8 cellular contexts compared by ENCODE assay signal in the genomic region with DNA sequence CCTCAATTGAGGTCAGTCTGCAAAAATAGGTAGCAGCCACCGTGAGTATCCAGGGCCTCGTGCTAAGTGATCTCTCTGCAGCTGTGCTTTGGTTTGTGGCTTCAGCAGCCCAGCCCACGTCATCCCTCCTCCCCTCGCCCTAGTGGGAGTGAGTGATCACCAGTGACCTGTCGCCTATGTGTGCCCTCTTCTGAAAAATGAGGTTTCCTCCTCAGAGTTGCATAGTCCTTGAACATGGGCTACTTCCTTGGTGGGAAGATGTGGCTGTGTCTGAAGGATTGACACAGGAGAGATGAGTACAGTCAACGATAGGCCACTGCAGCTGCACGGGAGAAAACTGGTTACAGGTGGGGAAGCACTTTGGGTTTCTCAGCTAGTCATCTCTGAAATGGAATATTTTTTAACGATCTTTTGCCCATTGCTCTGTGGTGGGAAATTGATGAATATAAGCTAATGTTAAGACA.
DNase-seq lines count a peak whose midpoint lies in the region; ATAC-seq and TF ChIP-seq lines count a peak whose summit lies in the region.

No MANE protein-coding gene starts in this region.

- H3K36me3 Mint-ChIP-seq in HFFc6 (ENCODE audit: low read depth), result no peaks in the 10 kb centered on the region

- H3K4me1 Mint-ChIP-seq in HFFc6 (ENCODE audit: low read depth), result peaks cover 19% of the 10 kb centered on the region

- peaks cover 16% of the 10 kb centered on the region for H3K4me1 ChIP-seq in osteoblast (ENCODE audit: insufficient read depth, low read length)

- H3K4me2 ChIP-seq in osteoblast (ENCODE audit: insufficient read depth, low read length), result no peak overlapping the region

- H3K79me2 ChIP-seq in osteoblast (ENCODE audit: insufficient read depth, low read length), result no peaks in the 10 kb centered on the region

- DNase-seq in activated CD4-positive, alpha-beta T cell treated with anti-CD3 and anti-CD28 coated beads, Interleukin-2, amount 50 U/mL, for 4 hours, result peak; percentile 62 to 66
- DNase-seq in mucosa of gallbladder (ENCODE audit: low spot score), result peak; percentile 30
- DNase-seq in NCI-H2081 (lab: John Stamatoyannopoulos, UW), result no peak
- no peak for DNase-seq in osteoblast (ENCODE audit: insufficient read length, low spot score, missing footprints)
- DNase-seq in dorsolateral prefrontal cortex, result no peak
- no peak for DNase-seq in HFFc6

- H3K27me3 ChIP-seq in osteoblast (ENCODE audit: insufficient read depth, low read length) (no peaks in the 10 kb centered on the region), dorsolateral prefrontal cortex (no peaks in the 10 kb centered on the region)

- TF ChIP-seq CTCF in osteoblast (IDR thresholded peaks at IDR 0.05; ENCODE audit: extremely low read depth, low read depth, low read length), result no peak
- no peak for TF ChIP-seq CTCF in dorsolateral prefrontal cortex (IDR thresholded peaks at IDR 0.05 in 54 of 56, conservative IDR thresholded peaks at IDR 0.05 in 2 of 56; ENCODE audit: low read depth in 1 of 56, partially characterized antibody in 56 of 56)
- TF ChIP-seq CTCF in HFFc6 (IDR thresholded peaks at IDR 0.05), result no peak

- H4K20me1 ChIP-seq in osteoblast (ENCODE audit: insufficient read depth, low read length), result no peaks in the 10 kb centered on the region

- H3K36me3 ChIP-seq in osteoblast (ENCODE audit: insufficient read depth, low read length), result no peaks in the 10 kb centered on the region

- H3K27ac ChIP-seq in osteoblast (ENCODE audit: low read depth, low read length) (no peak overlapping the region), dorsolateral prefrontal cortex (peak overlapping the region in 2 of 59 donors; percentile 11 to 16)

- H3K4me3 ChIP-seq in osteoblast (ENCODE audit: insufficient read depth, low read length) (no peak overlapping the region), dorsolateral prefrontal cortex (no peak overlapping the region)

- H3K27ac Mint-ChIP-seq in HFFc6, result no peak overlapping the region

- H3K4me3 Mint-ChIP-seq in HFFc6, result no peak overlapping the region

- H2AFZ ChIP-seq in osteoblast (ENCODE audit: low read length), result no peak overlapping the region

- H3K9me3 ChIP-seq in osteoblast (ENCODE audit: low read depth, low read length), result no peaks in the 10 kb centered on the region

- ATAC-seq in GM19324 (IDR thresholded peaks at IDR 0.05; ENCODE audit: low FRiP score, unreplicated experiment), result peak; percentile 68
- peak; percentile 61 for ATAC-seq in HG03354 (IDR thresholded peaks at IDR 0.05; ENCODE audit: poor library complexity, severe bottlenecking, unreplicated experiment)

- no peaks in the 10 kb centered on the region for H3K9me3 Mint-ChIP-seq in HFFc6

- intact Hi-C loops in dorsolateral prefrontal cortex (cut with DNase I), result no loop called here

- H3K27me3 Mint-ChIP-seq in HFFc6 (ENCODE audit: insufficient read depth), result no peaks in the 10 kb centered on the region

Comparison
In these comparisons a context has a peak if more than half of its experiments do, and no peak if none do; other contexts are left out.
1. DNase-seq: peak in activated CD4-positive, alpha-beta T cell treated with anti-CD3 and anti-CD28 coated beads, Interleukin-2, amount 50 U/mL, for 4 hours (2 of 2) and mucosa of gallbladder (single experiment); none in NCI-H2081 (0 of 2), osteoblast (single experiment), dorsolateral prefrontal cortex (0 of 10) and HFFc6 (single experiment).